In the genomic region with DNA sequence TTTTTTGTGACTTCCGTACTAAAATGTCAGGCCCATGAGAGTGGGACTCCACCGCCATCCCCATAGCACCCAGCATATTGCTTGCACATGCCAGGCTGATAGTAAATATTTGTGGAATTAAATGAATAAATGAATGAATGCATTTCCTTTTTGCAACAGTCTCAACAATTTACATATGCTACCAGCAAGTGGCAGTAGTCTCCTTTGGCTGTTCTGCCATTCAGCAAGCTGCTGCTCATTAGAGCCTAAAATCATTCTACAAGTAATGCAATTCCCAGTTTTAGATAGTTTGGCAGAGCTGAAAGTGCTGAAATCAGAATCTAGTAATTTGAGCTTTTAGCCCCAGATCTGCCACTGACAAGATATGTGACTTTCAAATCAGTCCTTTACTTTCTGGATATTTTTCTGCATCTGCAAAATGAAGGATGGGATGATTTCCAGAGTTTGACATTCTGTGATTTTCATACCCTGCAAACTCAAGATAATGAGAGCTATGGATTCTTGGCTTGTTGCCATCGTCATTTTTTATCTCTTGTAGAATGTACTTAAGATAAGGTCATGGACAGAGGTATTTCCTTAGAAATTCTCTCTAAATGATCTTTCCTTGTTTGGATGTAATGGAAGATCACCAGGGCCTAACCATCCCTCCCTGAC, we compare ENCODE assay signal across 8 cellular contexts. TPM values are rescaled to one million over a fixed set of nuclear protein-coding genes. Genes with fewer than 3 reads are reported as not detected.
A peak's percentile ranks its signal among the peaks of the same experiment; 100 is the strongest.
DNase-seq lines count a peak whose midpoint lies in the region; ATAC-seq and TF ChIP-seq lines count a peak whose summit lies in the region.

No MANE protein-coding gene starts in this region.

- peak; percentile 48 to 79 for DNase-seq in cardiac muscle cell (ENCODE audit: low read depth in 1 of 2, low spot score in 1 of 2)
- no peak for DNase-seq in Right ventricle myocardium inferior (ENCODE audit: missing footprints)
- DNase-seq in LNCaP clone FGC (ENCODE audit: low read depth) = peak; percentile 31
- DNase-seq in WERI-Rb-1 = no peak
- DNase-seq in glomerular visceral epithelial cell (ENCODE audit: extremely low spot score) = peak; percentile 25
- DNase-seq in smooth muscle cell (lab: John Stamatoyannopoulos, UW; ENCODE audit: unreplicated experiment) = no peak

- H3K9me3 ChIP-seq in cardiac muscle cell (ENCODE audit: low read depth) (no peaks in the 10 kb centered on the region), WERI-Rb-1 (ENCODE audit: severe bottlenecking) (no peaks in the 10 kb centered on the region), smooth muscle cell (replicated peaks; ENCODE audit: low read depth) (no peaks in the 10 kb centered on the region)

- H2AFZ ChIP-seq in smooth muscle cell (ENCODE audit: low read depth) = no peak overlapping the region

- H4K20me1 ChIP-seq in smooth muscle cell (ENCODE audit: low read depth) = no peaks in the 10 kb centered on the region

- 63% methylated on average over 3 of the region's 3 CpGs for WGBS in smooth muscle cell (ENCODE audit: low lambda C conversion rate)

- TF ChIP-seq CTCF in cardiac muscle cell (IDR thresholded peaks at IDR 0.05; ENCODE audit: low read depth, low read length) (peak; percentile 60), LNCaP clone FGC (IDR thresholded peaks at IDR 0.05; ENCODE audit: control insufficient read depth, extremely low read depth, insufficient read depth) (peak; percentile 57), WERI-Rb-1 (IDR thresholded peaks at IDR 0.05; ENCODE audit: low read depth, low read length) (peak; percentile 51), smooth muscle cell (IDR thresholded peaks at IDR 0.05; ENCODE audit: borderline replicate concordance, insufficient read depth, poor library complexity, severe bottlenecking) (peak; percentile 53)

- no peaks in the 10 kb centered on the region for H3K79me2 ChIP-seq in smooth muscle cell (ENCODE audit: low read depth)

- no peak for ATAC-seq in Right ventricle myocardium inferior
- ATAC-seq in HG03520 (IDR thresholded peaks at IDR 0.05; ENCODE audit: unreplicated experiment) = no peak
- no peak for ATAC-seq in GM21526 (IDR thresholded peaks at IDR 0.05; ENCODE audit: low FRiP score, unreplicated experiment)

- H3K4me1 ChIP-seq in cardiac muscle cell (ENCODE audit: low read depth) = peaks cover 3% of the 10 kb centered on the region
- no peaks in the 10 kb centered on the region for H3K4me1 ChIP-seq in smooth muscle cell (ENCODE audit: low read depth)

- H3F3A ChIP-seq in smooth muscle cell (ENCODE audit: low read depth) = no peaks in the 10 kb centered on the region

- H3K4me2 ChIP-seq in smooth muscle cell = no peak overlapping the region

- H3K27ac ChIP-seq in cardiac muscle cell (peak overlapping the region; percentile 78), WERI-Rb-1 (no peak overlapping the region), smooth muscle cell (ENCODE audit: low read depth) (no peak overlapping the region)

- H3K4me3 ChIP-seq in cardiac muscle cell = no peak overlapping the region
- H3K4me3 ChIP-seq in LNCaP clone FGC (ENCODE audit: low read depth, low read length) = no peak overlapping the region
- no peak overlapping the region for H3K4me3 ChIP-seq in WERI-Rb-1 (ENCODE audit: low read depth, low read length)
- H3K4me3 ChIP-seq in smooth muscle cell = no peak overlapping the region

- intact Hi-C loops in Right ventricle myocardium inferior (cut with DNase I) = loop anchor here (5.0 kb wide), 2 partner anchors 88 to 148 kb away; no protein-coding TSS in a partner anchor

- H3K27me3 ChIP-seq in cardiac muscle cell = no peaks in the 10 kb centered on the region
- H3K27me3 ChIP-seq in WERI-Rb-1 (ENCODE audit: insufficient read depth, low read depth, severe bottlenecking) = peaks cover 15% of the 10 kb centered on the region
- no peaks in the 10 kb centered on the region for H3K27me3 ChIP-seq in smooth muscle cell (ENCODE audit: low read depth)

- no peak overlapping the region for H3K9ac ChIP-seq in smooth muscle cell (ENCODE audit: low read depth)

- no peaks in the 10 kb centered on the region for H3K36me3 ChIP-seq in cardiac muscle cell
- no peaks in the 10 kb centered on the region for H3K36me3 ChIP-seq in WERI-Rb-1
- H3K36me3 ChIP-seq in smooth muscle cell (ENCODE audit: low read depth) = no peaks in the 10 kb centered on the region

RNA-seq across cellular contexts. Expression of a gene that starts 35.7 kb away (rescaled TPM):
- 34.1 and 49.3 TPM in 2 replicates for total RNA-seq in cardiac muscle cell
- 21.2 and 34.4 TPM in 2 replicates for polyA plus RNA-seq in cardiac muscle cell
- total RNA-seq in Right ventricle myocardium inferior = 3.2 TPM
- total RNA-seq in smooth muscle cell = 19.6 and 20.5 TPM in 2 replicates
- polyA plus RNA-seq in smooth muscle cell = 4.9 and 7.7 TPM in 2 replicates

Comparison
In these comparisons a context has a peak if more than half of its experiments do, and no peak if none do; other contexts are left out.
1. DNase-seq: peak in cardiac muscle cell (2 of 2), LNCaP clone FGC (single experiment) and glomerular visceral epithelial cell (single experiment); none in Right ventricle myocardium inferior (single experiment), WERI-Rb-1 (single experiment) and smooth muscle cell (single experiment).
2. Peak in every context shown above with its lines, with median percentiles within 50 percentile points of each other: CTCF ChIP-seq.